Comparison of ENCODE assay signal across 15 cellular contexts in the genomic region with DNA sequence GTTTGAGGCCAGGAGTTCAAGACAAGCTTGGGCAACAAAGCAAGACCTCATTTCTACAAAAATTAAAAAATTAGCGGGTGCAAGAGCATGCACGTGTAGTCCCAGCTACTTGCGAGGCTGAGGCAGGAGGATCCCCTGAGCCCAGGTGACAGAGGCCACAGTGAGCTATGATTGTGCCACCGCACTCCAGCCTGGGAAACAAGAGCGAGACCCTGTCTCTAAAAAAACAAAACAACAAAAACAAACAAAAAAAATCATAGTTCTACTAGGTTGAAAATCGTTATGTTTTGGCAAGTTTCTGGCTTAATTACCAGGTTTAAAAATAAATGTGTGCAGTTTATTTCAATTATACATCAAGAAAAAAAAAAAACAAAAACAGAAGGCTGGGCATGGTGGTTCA. TPM values are rescaled to one million over a fixed set of nuclear protein-coding genes. Genes with fewer than 3 reads are reported as not detected.
DNase-seq lines count a peak whose midpoint lies in the region; ATAC-seq, FAIRE-seq and TF ChIP-seq lines count a peak whose summit lies in the region.
"Had no signal": no experiment of that assay in that cellular context is flagged by ENCODE, and none has a peak within 500 bp of the region (broad histone marks: within the 10 kb centered on the region; RNA-seq: fewer than 3 reads in every experiment).

No MANE protein-coding gene starts in this region.

- H3K27me3 Mint-ChIP-seq in activated T-cell treated with anti-CD3 and anti-CD28 coated beads, Interleukin-2, amount 50 U/mL, for 24 hours: no peaks in the 10 kb centered on the region
- H3K27me3 Mint-ChIP-seq in progenitor cell of endocrine pancreas: no peaks in the 10 kb centered on the region

- intact Hi-C loops in mammary epithelial cell (cut with micrococcal nuclease): no loop called here

- H3K4me3 ChIP-seq in OCI-LY3 (ENCODE audit: low read length): no peak overlapping the region
- H3K4me3 ChIP-seq in mammary epithelial cell (replicated peaks in 1 of 3; ENCODE audit: insufficient read depth in 1 of 3, low read depth in 2 of 3, low read length in 3 of 3): no peak overlapping the region

- dilution Hi-C loops in mammary epithelial cell (cut with HindIII; ENCODE audit: low sequenced_read_pairs): no loop called here

- H3K79me2 ChIP-seq in OCI-LY3 (ENCODE audit: low read length) (peaks cover 78% of the 10 kb centered on the region), mammary epithelial cell (ENCODE audit: insufficient read depth, low read length) (peaks cover 76% of the 10 kb centered on the region)

- TF ChIP-seq POLR2A in GM12891 (IDR thresholded peaks at IDR 0.05; ENCODE audit: low read depth, low read length): no peak

- H4K20me1 ChIP-seq in OCI-LY3 (ENCODE audit: insufficient read depth, low read length) (peaks cover 65% of the 10 kb centered on the region), mammary epithelial cell (ENCODE audit: insufficient read depth, low read length) (peaks cover 27% of the 10 kb centered on the region)

- H3K9me3 Mint-ChIP-seq in activated T-cell treated with anti-CD3 and anti-CD28 coated beads, Interleukin-2, amount 50 U/mL, for 24 hours: no peaks in the 10 kb centered on the region
- no peaks in the 10 kb centered on the region for H3K9me3 Mint-ChIP-seq in progenitor cell of endocrine pancreas (ENCODE audit: low read depth)

- H3K4me1 ChIP-seq in OCI-LY3 (ENCODE audit: low read length) (peaks cover 36% of the 10 kb centered on the region), mammary epithelial cell (ENCODE audit: insufficient read depth, low read length) (peaks cover 22% of the 10 kb centered on the region)

- H3K4me2 ChIP-seq in OCI-LY3 (ENCODE audit: low read length) (peak overlapping the region; percentile 0; the same call in 1 of the 2 replicates), mammary epithelial cell (ENCODE audit: insufficient read depth, low read depth, low read length) (peak overlapping the region; percentile 20)

- H3K36me3 ChIP-seq in OCI-LY3 (replicated peaks; ENCODE audit: low read depth, low read length) (peaks cover 50% of the 10 kb centered on the region), mammary epithelial cell (ENCODE audit: insufficient read depth, low read length) (peaks cover 10% of the 10 kb centered on the region)

- no peak for ATAC-seq in GM18867 (IDR thresholded peaks at IDR 0.05; ENCODE audit: unreplicated experiment)
- ATAC-seq: heart right ventricle, left ventricle myocardium superior had no signal

- H3K36me3 Mint-ChIP-seq in activated T-cell treated with anti-CD3 and anti-CD28 coated beads, Interleukin-2, amount 50 U/mL, for 24 hours (ENCODE audit: low read depth): peaks cover 77% of the 10 kb centered on the region
- H3K36me3 Mint-ChIP-seq in progenitor cell of endocrine pancreas (ENCODE audit: insufficient read depth): peaks cover 17% of the 10 kb centered on the region

- no peak overlapping the region for H3K9ac ChIP-seq in OCI-LY3 (ENCODE audit: low read length)
- H3K9ac ChIP-seq in mammary epithelial cell (ENCODE audit: insufficient read depth, low read length): no peak overlapping the region

- no peak overlapping the region for H3K27ac ChIP-seq in OCI-LY3 (ENCODE audit: low read length)
- no peak overlapping the region for H3K27ac ChIP-seq in mammary epithelial cell (ENCODE audit: insufficient read depth, low read depth, low read length)
- H3K27ac ChIP-seq: vagina had no signal

- FAIRE-seq in GM12891 (lab: Jason Lieb, UNC): no peak
- FAIRE-seq: endometrium had no signal

- BruUV-seq in mammary epithelial cell (replicated peaks; lab: Mats Ljungman, UMichigan): no TSS peak

- peak overlapping the region; percentile 94 for H3K27ac Mint-ChIP-seq in activated T-cell treated with anti-CD3 and anti-CD28 coated beads, Interleukin-2, amount 50 U/mL, for 24 hours
- peak overlapping the region; percentile 45 for H3K27ac Mint-ChIP-seq in progenitor cell of endocrine pancreas

- no peak for TF ChIP-seq CTCF in OCI-LY3 (IDR thresholded peaks at IDR 0.05; ENCODE audit: low read depth, low read length)
- TF ChIP-seq CTCF in mammary epithelial cell (conservative IDR thresholded peaks at IDR 0.05 in 1 of 2, IDR thresholded peaks at IDR 0.05 in 1 of 2; ENCODE audit: extremely low read depth in 1 of 2, insufficient read depth in 1 of 2, low read depth in 1 of 2, low read length in 2 of 2): no peak
- TF ChIP-seq CTCF in progenitor cell of endocrine pancreas (IDR thresholded peaks at IDR 0.05; ENCODE audit: unreplicated experiment): no peak

- H2AFZ ChIP-seq in OCI-LY3 (ENCODE audit: low read depth, low read length): no peak overlapping the region
- no peak overlapping the region for H2AFZ ChIP-seq in mammary epithelial cell (ENCODE audit: low read depth, low read length)

- DNase-seq in activated T-cell treated with anti-CD3 and anti-CD28 coated beads, Interleukin-2, amount 50 U/mL, for 24 hours: no peak
- no peak for DNase-seq in activated T-cell treated with anti-CD3 and anti-CD28 coated beads, Interleukin-2, amount 50 U/mL, for 48 hours
- no peak for DNase-seq in mammary epithelial cell
- no peak for DNase-seq in progenitor cell of endocrine pancreas (ENCODE audit: low spot score, unreplicated experiment)
- DNase-seq in GM12891 (ENCODE audit: insufficient read length, low spot score): no peak
- no peak for DNase-seq in SHP77 (lab: John Stamatoyannopoulos, UW)
- DNase-seq: heart right ventricle; left ventricle myocardium superior; NCI-H2029; NK-92 treated with Interleukin-12 subunit alpha and Interleukin-12 subunit beta, amount 100 ng/mL, for 24 hours; stimulated activated CD8-positive, alpha-beta memory T cell treated with anti-CD3 and anti-CD28 coated beads, Interleukin-4, amount 100 ng/mL, for 48 hours had no signal

- H3K4me3 Mint-ChIP-seq in activated T-cell treated with anti-CD3 and anti-CD28 coated beads, Interleukin-2, amount 50 U/mL, for 24 hours: peak overlapping the region; percentile 90
- H3K4me3 Mint-ChIP-seq in progenitor cell of endocrine pancreas (ENCODE audit: low read depth): peak overlapping the region; percentile 88

- 92% methylated on average over 6 of the region's 6 CpGs for WGBS in mammary epithelial cell (ENCODE audit: low coverage, missing lambda C conversion rate)

- H3K9me3 ChIP-seq in OCI-LY3 (ENCODE audit: insufficient read depth, low read length) (no peaks in the 10 kb centered on the region), mammary epithelial cell (replicated peaks; ENCODE audit: insufficient read depth, low read length) (no peaks in the 10 kb centered on the region)
- H3K9me3 ChIP-seq: heart right ventricle, vagina had no signal

- peaks cover 65% of the 10 kb centered on the region for H3K4me1 Mint-ChIP-seq in activated T-cell treated with anti-CD3 and anti-CD28 coated beads, Interleukin-2, amount 50 U/mL, for 24 hours (ENCODE audit: low read depth)
- H3K4me1 Mint-ChIP-seq in progenitor cell of endocrine pancreas (ENCODE audit: low read depth): peaks cover 31% of the 10 kb centered on the region

- in situ Hi-C loops in mammary epithelial cell (cut with MboI; ENCODE audit: low sequenced_read_pairs in 2 of 2): no loop called here

- no peaks in the 10 kb centered on the region for H3K27me3 ChIP-seq in OCI-LY3 (ENCODE audit: low read depth, low read length)
- no peaks in the 10 kb centered on the region for H3K27me3 ChIP-seq in mammary epithelial cell (ENCODE audit: insufficient read depth, low read length)
- H3K27me3 ChIP-seq: heart right ventricle, vagina had no signal

- CTCF ChIA-PET in mammary epithelial cell (lab: Charles Lee; ENCODE audit: low non-redundant PET): no interaction called here

TF ChIP-seq in GM12891, 5 proteins besides CTCF, POLR2A, EP300 and RAD21:
- TF ChIP-seq PAX5 (IDR thresholded peaks at IDR 0.05; ENCODE audit: insufficient read depth, low read length, severe bottlenecking): no peak
- no peak for TF ChIP-seq SPI1 (IDR thresholded peaks at IDR 0.05; ENCODE audit: low read depth, low read length)
- TF ChIP-seq TAF1 (IDR thresholded peaks at IDR 0.05; ENCODE audit: low read depth, low read length): no peak
- TF ChIP-seq POU2F2 (IDR thresholded peaks at IDR 0.05; ENCODE audit: low read depth, low read length): no peak
- no peak for TF ChIP-seq POLR2AphosphoS5 (IDR thresholded peaks at IDR 0.05; ENCODE audit: low read depth, low read length)

RNA-seq across cellular contexts. Expression of a gene that starts 2.6 kb away (rescaled TPM):
- total RNA-seq in mammary epithelial cell: 100 to 1,000 TPM in 1 of 2 donors, 10 to 100 TPM in 1; 99.2 to 157 TPM
- polyA plus RNA-seq in mammary epithelial cell: 83.7 TPM
- 22.4 TPM for polyA minus RNA-seq in mammary epithelial cell
- total RNA-seq in progenitor cell of endocrine pancreas: 84.0 and 89.9 TPM in 2 replicates
- 88.6 TPM for polyA plus RNA-seq in GM12891 (2012; ENCODE audit: low read depth, missing spikeins)
